In genomic region chr7:65268782-65269149, GRCh38 we compare ENCODE assay signal across 10 cellular contexts.
A peak's percentile ranks its signal among the peaks of the same experiment; 100 is the strongest.
DNase-seq lines count a peak whose midpoint lies in the region; TF ChIP-seq lines count a peak whose summit lies in the region.
"Had no signal": no experiment of that assay in that cellular context is flagged by ENCODE, and none has a peak within 500 bp of the region (broad histone marks: within the 10 kb centered on the region; RNA-seq: fewer than 3 reads in every experiment).

No MANE protein-coding gene starts in this region.

- peak overlapping the region; percentile 79 for H3K4me3 ChIP-seq in DOHH2 (ENCODE audit: low read length)
- H3K4me3 ChIP-seq in breast epithelium, result peak overlapping the region in 2 of 3 donors; percentile 41 to 65
- H3K4me3 ChIP-seq in neural cell (ENCODE audit: low read length), result peak overlapping the region; percentile 85
- no peak overlapping the region for H3K4me3 ChIP-seq in GM23248

- H4K20me1 ChIP-seq in DOHH2 (ENCODE audit: control insufficient read depth, insufficient read depth, low read depth, low read length) (no peaks in the 10 kb centered on the region), neural cell (ENCODE audit: insufficient read depth) (no peaks in the 10 kb centered on the region), GM23248 (ENCODE audit: insufficient read depth) (no peaks in the 10 kb centered on the region)

- H3K9me3 ChIP-seq in DOHH2 (ENCODE audit: control insufficient read depth, insufficient read depth, low read length) (no peaks in the 10 kb centered on the region), KOPT-K1 (ENCODE audit: insufficient read depth, low read length, poor library complexity, severe bottlenecking) (no peaks in the 10 kb centered on the region), breast epithelium (no peaks in the 10 kb centered on the region), neural cell (ENCODE audit: low read length) (no peaks in the 10 kb centered on the region), GM23248 (ENCODE audit: low read depth) (no peaks in the 10 kb centered on the region)

- H3K79me2 ChIP-seq in DOHH2 (ENCODE audit: control insufficient read depth, low read length), result peaks cover 41% of the 10 kb centered on the region
- no peaks in the 10 kb centered on the region for H3K79me2 ChIP-seq in neural cell (replicated peaks; ENCODE audit: insufficient read depth, low read length)
- H3K79me2 ChIP-seq in GM23248 (ENCODE audit: insufficient read depth), result no peaks in the 10 kb centered on the region

- no peaks in the 10 kb centered on the region for H3K27me3 ChIP-seq in DOHH2 (ENCODE audit: control insufficient read depth, low read length)
- H3K27me3 ChIP-seq in breast epithelium, result peaks cover 0 to 32% of the 10 kb centered on the region in 2 donors
- H3K27me3 ChIP-seq in neural cell (ENCODE audit: insufficient read depth, low read depth, low read length), result peaks cover 9% of the 10 kb centered on the region
- peaks cover 27% of the 10 kb centered on the region for H3K27me3 ChIP-seq in GM23248 (replicated peaks; ENCODE audit: insufficient read depth)

- TF ChIP-seq RAD21 in neural cell (conservative IDR thresholded peaks at IDR 0.05), result no peak

- peak overlapping the region; percentile 65 for H3K4me2 ChIP-seq in DOHH2 (ENCODE audit: low read length)
- H3K4me2 ChIP-seq in neural cell (ENCODE audit: low read length), result peak overlapping the region; percentile 66
- no peak overlapping the region for H3K4me2 ChIP-seq in GM23248 (ENCODE audit: unreplicated experiment)

- no peak for TF ChIP-seq POLR2A in breast epithelium (IDR thresholded peaks at IDR 0.05)

- H3K9me2 ChIP-seq in DOHH2 (replicated peaks; ENCODE audit: control insufficient read depth, low read length) (no peaks in the 10 kb centered on the region), neural cell (ENCODE audit: insufficient read depth, low read length) (no peaks in the 10 kb centered on the region), GM23248 (ENCODE audit: insufficient read depth) (no peaks in the 10 kb centered on the region)

- H3K36me3 ChIP-seq in DOHH2 (ENCODE audit: control insufficient read depth, low read length) (peaks cover 6% of the 10 kb centered on the region; the same call in 1 of the 2 replicates), KOPT-K1 (ENCODE audit: insufficient read depth, low read length) (no peaks in the 10 kb centered on the region), breast epithelium (no peaks in the 10 kb centered on the region), neural cell (ENCODE audit: insufficient read depth, low read length) (no peaks in the 10 kb centered on the region), GM23248 (ENCODE audit: low read depth) (no peaks in the 10 kb centered on the region)
- H3K36me3 ChIP-seq: cardiac muscle cell had no signal

- in situ Hi-C loops in GM23248 (cut with MboI), result no loop called here

- WGBS in GM23248 (ENCODE audit: low coverage in 1 of 2, low lambda C conversion rate in 2 of 2, missing lambda C conversion rate in 2 of 2), 2 experiments, result 8 to 12% methylated on average over 3 of the region's 3 CpGs

- H2AFZ ChIP-seq in neural cell (ENCODE audit: low read depth, low read length) (no peak overlapping the region), GM23248 (no peak overlapping the region)

- TF ChIP-seq CTCF in DOHH2 (IDR thresholded peaks at IDR 0.05; ENCODE audit: low read depth, low read length, poor library complexity, severe bottlenecking) (no peak), breast epithelium (IDR thresholded peaks at IDR 0.05) (no peak), neural cell (IDR thresholded peaks at IDR 0.05; ENCODE audit: poor library complexity, severe bottlenecking) (no peak)

- TF ChIP-seq EP300 in neural cell (conservative IDR thresholded peaks at IDR 0.05; ENCODE audit: poor library complexity, severe bottlenecking), result no peak

- DNase-seq in breast epithelium (ENCODE audit: low spot score in 2 of 2) (no peak), HUDEP-2 (lab: John Stamatoyannopoulos, UW; ENCODE audit: unreplicated experiment in 76 of 76) (no peak), GM23248 (no peak), NCI-H2171 treated with DMSO at 0.1 percent for 48 hours (lab: John Stamatoyannopoulos, UW) (no peak)
- no peak for DNase-seq in stimulated activated CD4-positive, alpha-beta T cell treated with anti-CD3 and anti-CD28 coated beads, Interleukin-4, amount 100 ng/mL, for 1 hour
- DNase-seq: activated CD4-positive, alpha-beta T cell treated with anti-CD3 and anti-CD28 coated beads, Interleukin-2, amount 50 U/mL, for 1 hour had no signal

- H3K27ac ChIP-seq in DOHH2 (ENCODE audit: low read depth, low read length) (no peak overlapping the region), KOPT-K1 (ENCODE audit: low read depth, low read length, poor library complexity, severe bottlenecking) (peak overlapping the region; percentile 74), breast epithelium (no peak overlapping the region), neural cell (ENCODE audit: low read length) (no peak overlapping the region), GM23248 (no peak overlapping the region)
- H3K27ac ChIP-seq: cardiac muscle cell had no signal

- H3F3A ChIP-seq in DOHH2 (ENCODE audit: control insufficient read depth, insufficient read depth) (no peaks in the 10 kb centered on the region; the same call in 1 of the 2 replicates), neural cell (ENCODE audit: insufficient read depth, low read length, poor library complexity, severe bottlenecking) (no peaks in the 10 kb centered on the region), GM23248 (ENCODE audit: insufficient read depth) (no peaks in the 10 kb centered on the region)

- H3K4me1 ChIP-seq in DOHH2 (ENCODE audit: control insufficient read depth, low read length) (peaks cover 16% of the 10 kb centered on the region), breast epithelium (peaks cover 0 to 10% of the 10 kb centered on the region in 2 donors), GM23248 (ENCODE audit: insufficient read depth) (no peaks in the 10 kb centered on the region)

- intact Hi-C loops in breast epithelium (cut with DNase I; ENCODE audit: low total_unique reads), result no loop called here

- H3K9ac ChIP-seq in neural cell (ENCODE audit: low read length) (no peak overlapping the region), GM23248 (no peak overlapping the region)

TF ChIP-seq in neural cell, 6 proteins besides CTCF, POLR2A, EP300 and RAD21:
- TF ChIP-seq SMC3 (conservative IDR thresholded peaks at IDR 0.05; ENCODE audit: poor library complexity) (no peak), POLR2AphosphoS5 (IDR thresholded peaks at IDR 0.05) (no peak), MXI1 (conservative IDR thresholded peaks at IDR 0.05; ENCODE audit: poor library complexity, severe bottlenecking) (no peak)
- TF ChIP-seq, protein P1, sequence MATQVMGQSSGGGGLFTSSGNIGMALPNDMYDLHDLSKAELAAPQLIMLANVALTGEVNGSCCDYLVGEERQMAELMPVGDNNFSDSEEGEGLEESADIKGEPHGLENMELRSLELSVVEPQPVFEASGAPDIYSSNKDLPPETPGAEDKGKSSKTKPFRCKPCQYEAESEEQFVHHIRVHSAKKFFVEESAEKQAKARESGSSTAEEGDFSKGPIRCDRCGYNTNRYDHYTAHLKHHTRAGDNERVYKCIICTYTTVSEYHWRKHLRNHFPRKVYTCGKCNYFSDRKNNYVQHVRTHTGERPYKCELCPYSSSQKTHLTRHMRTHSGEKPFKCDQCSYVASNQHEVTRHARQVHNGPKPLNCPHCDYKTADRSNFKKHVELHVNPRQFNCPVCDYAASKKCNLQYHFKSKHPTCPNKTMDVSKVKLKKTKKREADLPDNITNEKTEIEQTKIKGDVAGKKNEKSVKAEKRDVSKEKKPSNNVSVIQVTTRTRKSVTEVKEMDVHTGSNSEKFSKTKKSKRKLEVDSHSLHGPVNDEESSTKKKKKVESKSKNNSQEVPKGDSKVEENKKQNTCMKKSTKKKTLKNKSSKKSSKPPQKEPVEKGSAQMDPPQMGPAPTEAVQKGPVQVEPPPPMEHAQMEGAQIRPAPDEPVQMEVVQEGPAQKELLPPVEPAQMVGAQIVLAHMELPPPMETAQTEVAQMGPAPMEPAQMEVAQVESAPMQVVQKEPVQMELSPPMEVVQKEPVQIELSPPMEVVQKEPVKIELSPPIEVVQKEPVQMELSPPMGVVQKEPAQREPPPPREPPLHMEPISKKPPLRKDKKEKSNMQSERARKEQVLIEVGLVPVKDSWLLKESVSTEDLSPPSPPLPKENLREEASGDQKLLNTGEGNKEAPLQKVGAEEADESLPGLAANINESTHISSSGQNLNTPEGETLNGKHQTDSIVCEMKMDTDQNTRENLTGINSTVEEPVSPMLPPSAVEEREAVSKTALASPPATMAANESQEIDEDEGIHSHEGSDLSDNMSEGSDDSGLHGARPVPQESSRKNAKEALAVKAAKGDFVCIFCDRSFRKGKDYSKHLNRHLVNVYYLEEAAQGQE (IDR thresholded peaks at IDR 0.05; ENCODE audit: borderline replicate concordance), result no peak
TF ChIP-seq in neural cell: peak in this region for 0.
